ENCODE assay signal across 8 cellular contexts in the genomic region with DNA sequence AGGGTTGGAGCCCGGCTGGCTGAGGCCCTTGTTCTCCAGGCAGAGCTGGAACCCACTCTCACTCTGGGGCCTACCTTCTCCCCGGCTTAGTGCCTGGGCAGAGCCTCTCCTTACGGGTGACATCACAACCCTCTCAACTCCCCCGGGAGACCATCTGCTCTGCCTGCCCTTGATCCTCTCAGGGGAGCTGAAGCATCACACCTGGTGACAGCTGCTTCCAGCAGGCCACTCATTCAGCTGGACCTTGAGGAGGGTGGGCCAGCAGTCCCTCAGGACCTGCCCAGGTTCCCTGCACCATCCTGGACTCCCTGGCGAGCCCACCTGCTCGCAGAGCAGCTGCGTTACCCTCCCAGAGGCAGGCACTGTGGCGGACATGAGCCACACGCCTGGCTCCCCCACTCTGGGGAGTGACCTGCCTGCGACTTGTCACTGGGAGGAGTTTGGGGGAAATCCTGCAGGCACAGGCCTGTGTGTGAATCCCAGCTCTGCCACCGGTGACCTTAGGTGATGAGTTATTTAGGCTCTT. TPM values are rescaled to one million over a fixed set of nuclear protein-coding genes. Genes with fewer than 3 reads are reported as not detected.
DNase-seq lines count a peak whose midpoint lies in the region; ATAC-seq and TF ChIP-seq lines count a peak whose summit lies in the region.

No MANE protein-coding gene starts in this region.

- H3K4me1 ChIP-seq in DOHH2 (ENCODE audit: control insufficient read depth, low read length) (peaks cover 27% of the 10 kb centered on the region), foreskin keratinocyte (peaks cover 13% of the 10 kb centered on the region)

- H3K27ac Mint-ChIP-seq in stimulated activated memory B cell treated with anti-CD40 and anti-IgM and Interleukin-4, amounts not matched to agents 10 μg/mL and 1 μg/mL and 100 μg/mL, for 72 hours = no peak overlapping the region
- no peak overlapping the region for H3K27ac Mint-ChIP-seq in activated naive CD8-positive, alpha-beta T cell treated with anti-CD3 and anti-CD28 coated beads, Interleukin-2, amount 50 U/mL, for 24 hours

- peak overlapping the region; percentile 45 for H3K4me2 ChIP-seq in DOHH2 (ENCODE audit: low read length)

- H3K4me3 Mint-ChIP-seq in stimulated activated memory B cell treated with anti-CD40 and anti-IgM and Interleukin-4, amounts not matched to agents 10 μg/mL and 1 μg/mL and 100 μg/mL, for 72 hours = no peak overlapping the region
- H3K4me3 Mint-ChIP-seq in activated naive CD8-positive, alpha-beta T cell treated with anti-CD3 and anti-CD28 coated beads, Interleukin-2, amount 50 U/mL, for 24 hours = no peak overlapping the region

- no peaks in the 10 kb centered on the region for H3K9me3 ChIP-seq in DOHH2 (ENCODE audit: control insufficient read depth, insufficient read depth, low read length)

- peak; percentile 87 for DNase-seq in NCI-H510A treated with DMSO at 0.1 percent for 48 hours (lab: John Stamatoyannopoulos, UW)
- peak; percentile 70 to 80 for DNase-seq in foreskin keratinocyte
- no peak for DNase-seq in activated CD4-positive, alpha-beta T cell treated with anti-CD3 and anti-CD28 coated beads for 1 hour
- DNase-seq in activated naive CD8-positive, alpha-beta T cell treated with anti-CD3 and anti-CD28 coated beads, Interleukin-2, amount 50 U/mL, for 24 hours = no peak
- no peak for DNase-seq in COLO829 (ENCODE audit: low spot score)

- H3K4me1 Mint-ChIP-seq in stimulated activated memory B cell treated with anti-CD40 and anti-IgM and Interleukin-4, amounts not matched to agents 10 μg/mL and 1 μg/mL and 100 μg/mL, for 72 hours = peaks cover 66% of the 10 kb centered on the region
- no peaks in the 10 kb centered on the region for H3K4me1 Mint-ChIP-seq in activated naive CD8-positive, alpha-beta T cell treated with anti-CD3 and anti-CD28 coated beads, Interleukin-2, amount 50 U/mL, for 24 hours

- peaks cover 39% of the 10 kb centered on the region for H4K20me1 ChIP-seq in DOHH2 (ENCODE audit: control insufficient read depth, insufficient read depth, low read depth, low read length)

- H3K27ac ChIP-seq in DOHH2 (ENCODE audit: low read depth, low read length) (no peak overlapping the region), foreskin keratinocyte (peak overlapping the region; percentile 85)

- H3K9me2 ChIP-seq in DOHH2 (replicated peaks; ENCODE audit: control insufficient read depth, low read length) = no peaks in the 10 kb centered on the region

- ATAC-seq in HG02678 (IDR thresholded peaks at IDR 0.05; ENCODE audit: unreplicated experiment) = peak; percentile 88
- peak; percentile 74 for ATAC-seq in foreskin keratinocyte
- peak; percentile 81 for ATAC-seq in stimulated activated memory B cell treated with anti-CD40 and anti-IgM and Interleukin-4, amounts not matched to agents 10 μg/mL and 1 μg/mL and 100 μg/mL, for 72 hours
- ATAC-seq in activated naive CD8-positive, alpha-beta T cell treated with anti-CD3 and anti-CD28 coated beads, Interleukin-2, amount 50 U/mL, for 24 hours = no peak

- TF ChIP-seq CTCF in DOHH2 (IDR thresholded peaks at IDR 0.05; ENCODE audit: low read depth, low read length, poor library complexity, severe bottlenecking) (no peak), foreskin keratinocyte (conservative IDR thresholded peaks at IDR 0.05) (no peak)

- H3K36me3 ChIP-seq in DOHH2 (ENCODE audit: control insufficient read depth, low read length) = no peaks in the 10 kb centered on the region

- H3K4me3 ChIP-seq in DOHH2 (ENCODE audit: low read length) = no peak overlapping the region

- H3F3A ChIP-seq in DOHH2 (ENCODE audit: control insufficient read depth, insufficient read depth) = no peaks in the 10 kb centered on the region

- H3K27me3 ChIP-seq in DOHH2 (ENCODE audit: control insufficient read depth, low read length) (no peaks in the 10 kb centered on the region), foreskin keratinocyte (no peaks in the 10 kb centered on the region)

- H3K9me3 Mint-ChIP-seq in stimulated activated memory B cell treated with anti-CD40 and anti-IgM and Interleukin-4, amounts not matched to agents 10 μg/mL and 1 μg/mL and 100 μg/mL, for 72 hours = no peaks in the 10 kb centered on the region
- H3K9me3 Mint-ChIP-seq in activated naive CD8-positive, alpha-beta T cell treated with anti-CD3 and anti-CD28 coated beads, Interleukin-2, amount 50 U/mL, for 24 hours = no peaks in the 10 kb centered on the region

- no peaks in the 10 kb centered on the region for H3K27me3 Mint-ChIP-seq in stimulated activated memory B cell treated with anti-CD40 and anti-IgM and Interleukin-4, amounts not matched to agents 10 μg/mL and 1 μg/mL and 100 μg/mL, for 72 hours
- H3K27me3 Mint-ChIP-seq in activated naive CD8-positive, alpha-beta T cell treated with anti-CD3 and anti-CD28 coated beads, Interleukin-2, amount 50 U/mL, for 24 hours = no peaks in the 10 kb centered on the region

- H3K36me3 Mint-ChIP-seq in stimulated activated memory B cell treated with anti-CD40 and anti-IgM and Interleukin-4, amounts not matched to agents 10 μg/mL and 1 μg/mL and 100 μg/mL, for 72 hours = peaks cover 9% of the 10 kb centered on the region
- no peaks in the 10 kb centered on the region for H3K36me3 Mint-ChIP-seq in activated naive CD8-positive, alpha-beta T cell treated with anti-CD3 and anti-CD28 coated beads, Interleukin-2, amount 50 U/mL, for 24 hours (ENCODE audit: low read depth)

- H3K79me2 ChIP-seq in DOHH2 (ENCODE audit: control insufficient read depth, low read length) = peaks cover 88% of the 10 kb centered on the region

RNA-seq across cellular contexts. Expression of gene HS6ST1, which starts 13.1 kb away (rescaled TPM):
- 26.6 and 31.3 TPM in 2 replicates for total RNA-seq in foreskin keratinocyte
- polyA plus RNA-seq in foreskin keratinocyte = 15.8 and 17.9 TPM in 2 replicates

Comparison
In these comparisons a context has a peak if more than half of its experiments do, and no peak if none do; other contexts are left out.
1. DNase-seq: peak in NCI-H510A treated with DMSO at 0.1 percent for 48 hours (single experiment) and foreskin keratinocyte (2 of 2); none in activated CD4-positive, alpha-beta T cell treated with anti-CD3 and anti-CD28 coated beads for 1 hour (single experiment), activated naive CD8-positive, alpha-beta T cell treated with anti-CD3 and anti-CD28 coated beads, Interleukin-2, amount 50 U/mL, for 24 hours (single experiment) and COLO829 (single experiment).